In the genomic region with DNA sequence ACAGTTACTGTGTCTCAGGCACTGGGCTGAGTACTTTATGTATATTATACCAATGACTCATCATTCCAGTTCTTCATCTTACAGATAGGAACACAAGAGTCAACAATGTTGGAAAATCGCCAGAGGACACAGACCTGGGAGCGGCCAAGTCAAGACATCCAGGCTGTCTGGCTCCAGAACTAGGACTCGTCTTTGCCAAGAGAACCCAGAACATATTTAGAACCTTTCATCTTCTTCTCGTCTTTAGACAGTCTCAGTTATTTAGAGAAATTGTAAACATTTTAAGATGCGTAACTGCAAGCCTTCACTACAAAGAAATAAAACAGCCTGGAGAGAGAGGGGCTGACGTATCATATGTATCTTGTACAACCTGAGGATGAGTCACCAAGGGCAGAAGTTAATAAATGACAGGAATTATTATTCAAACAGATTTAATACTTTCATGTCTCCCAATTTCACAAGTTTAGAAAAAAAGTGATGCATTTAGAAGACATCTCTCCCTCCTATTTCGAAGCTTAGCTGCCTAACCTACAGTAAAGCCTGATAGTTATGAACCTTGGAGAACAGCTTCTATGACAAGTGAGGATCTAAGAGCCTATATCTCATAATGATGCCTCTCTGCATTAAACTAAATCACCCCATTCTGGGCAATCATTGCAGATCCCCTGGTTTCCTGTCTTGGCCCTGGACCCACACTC, we compare ENCODE assay signal across 12 cellular contexts. TPM values are rescaled to one million over a fixed set of nuclear protein-coding genes. Genes with fewer than 3 reads are reported as not detected.
DNase-seq lines count a peak whose midpoint lies in the region; ATAC-seq, FAIRE-seq and TF ChIP-seq lines count a peak whose summit lies in the region.
"Had no signal": no experiment of that assay in that cellular context is flagged by ENCODE, and none has a peak within 500 bp of the region (broad histone marks: within the 10 kb centered on the region; RNA-seq: fewer than 3 reads in every experiment).

No MANE protein-coding gene starts in this region.

- peak overlapping the region; percentile 91 for H3K27ac ChIP-seq in RWPE2 (ENCODE audit: poor library complexity, severe bottlenecking)
- H3K27ac ChIP-seq in small intestine (ENCODE audit: low read depth in 1 of 2, low read length in 1 of 2) = peak overlapping the region; percentile 34 to 66

- peaks cover 53% of the 10 kb centered on the region for H3K4me1 ChIP-seq in RWPE2 (ENCODE audit: insufficient read depth, poor library complexity, severe bottlenecking)
- peaks cover 3 to 11% of the 10 kb centered on the region in 2 donors for H3K4me1 ChIP-seq in small intestine (ENCODE audit: control insufficient read depth in 2 of 2, insufficient read depth in 1 of 2, low read depth in 1 of 2, low read length in 1 of 2)

- FAIRE-seq in small intestine (lab: Jason Lieb, UNC) = no peak

- no peak for TF ChIP-seq CTCF in RWPE2 (IDR thresholded peaks at IDR 0.05; ENCODE audit: poor library complexity, severe bottlenecking)

- DNase-seq in ELR (ENCODE audit: low read depth) = peak; percentile 93
- peak; percentile 77 for DNase-seq in RWPE2 (ENCODE audit: low spot score)
- peak; percentile 64 for DNase-seq in fibroblast of the conjunctiva (ENCODE audit: low read depth)
- peak; percentile 91 for DNase-seq in small intestine
- no peak for DNase-seq in CD1c-positive myeloid dendritic cell (ENCODE audit: extremely low spot score)
- no peak for DNase-seq in Kasumi-1 (lab: John Stamatoyannopoulos, UW)
- no peak for DNase-seq in NCI-H1048 (lab: John Stamatoyannopoulos, UW)
- DNase-seq: activated T-cell treated with anti-CD3 and anti-CD28 coated beads, Interleukin-2, amount 50 U/mL, for 72 hours; CD4-positive, alpha-beta T cell; NCI-H187 treated with DMSO at 0.1 percent for 48 hours; stimulated activated CD8-positive, alpha-beta memory T cell treated with anti-CD3 and anti-CD28 coated beads, Interleukin-4, amount 100 ng/mL, for 48 hours had no signal

- 22 to 52% (median 35%) methylated on average over 7 of the region's 7 CpGs for WGBS in small intestine, 3 donors

- no peaks in the 10 kb centered on the region for H3K36me3 ChIP-seq in RWPE2 (ENCODE audit: low read depth)
- no peaks in the 10 kb centered on the region for H3K36me3 ChIP-seq in small intestine (ENCODE audit: control insufficient read depth in 2 of 2, insufficient read depth in 2 of 2, low read length in 2 of 2)

- H3K27me3 ChIP-seq in RWPE2 (ENCODE audit: insufficient read depth, poor library complexity, severe bottlenecking) (no peaks in the 10 kb centered on the region), small intestine (ENCODE audit: control insufficient read depth in 2 of 2, insufficient read depth in 2 of 2, low read length in 2 of 2) (peaks cover 0 to 5% of the 10 kb centered on the region in 2 donors)

- H3K9me3 ChIP-seq in RWPE2 (ENCODE audit: severe bottlenecking) (no peaks in the 10 kb centered on the region), small intestine (ENCODE audit: control insufficient read depth, low read depth) (no peaks in the 10 kb centered on the region)

- H3K4me3 ChIP-seq in RWPE2 (ENCODE audit: severe bottlenecking) (no peak overlapping the region), small intestine (ENCODE audit: low read depth in 1 of 2, low read length in 2 of 2) (no peak overlapping the region)

- ATAC-seq in RWPE2 (ENCODE audit: low read depth) (peak; percentile 81), HG03139 (IDR thresholded peaks at IDR 0.05; ENCODE audit: unreplicated experiment) (no peak)
- ATAC-seq: activated T-cell treated with anti-CD3 and anti-CD28 coated beads, Interleukin-2, amount 50 U/mL, for 72 hours had no signal

RNA-seq across cellular contexts. Expression of gene SLC22A3, which starts 43.4 kb away (rescaled TPM):
- 1 to 10 TPM in 2 of 3 donors, under 1 TPM in 1; 0.67 to 5.6 (median 3.8) TPM for polyA plus RNA-seq in small intestine

Comparison
In these comparisons a context has a peak if more than half of its experiments do, and no peak if none do; other contexts are left out.
1. DNase-seq: peak in ELR (single experiment), RWPE2 (single experiment), fibroblast of the conjunctiva (single experiment) and small intestine (single experiment); none in CD1c-positive myeloid dendritic cell (single experiment), Kasumi-1 (0 of 2) and NCI-H1048 (single experiment).